In genomic region chr17:15510361-15510760, GRCh38 we compare ENCODE assay signal across 1 cellular context.
TF ChIP-seq lines count a peak whose summit lies in the region.

No MANE protein-coding gene starts in this region.

TF ChIP-seq in HCT116, 20 proteins besides CTCF, POLR2A, EP300 and RAD21 (continued from another document):
- no peak for TF ChIP-seq MAX (IDR thresholded peaks at IDR 0.05)
- TF ChIP-seq YY1 (IDR thresholded peaks at IDR 0.05; ENCODE audit: extremely low read depth, insufficient replicate concordance, low read depth, low read length): no peak
- TF ChIP-seq, protein P1, sequence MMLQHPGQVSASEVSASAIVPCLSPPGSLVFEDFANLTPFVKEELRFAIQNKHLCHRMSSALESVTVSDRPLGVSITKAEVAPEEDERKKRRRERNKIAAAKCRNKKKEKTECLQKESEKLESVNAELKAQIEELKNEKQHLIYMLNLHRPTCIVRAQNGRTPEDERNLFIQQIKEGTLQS (IDR thresholded peaks at IDR 0.05): no peak
- TF ChIP-seq SRF (IDR thresholded peaks at IDR 0.05; ENCODE audit: low read depth): no peak
- no peak for TF ChIP-seq EZH2 (IDR thresholded peaks at IDR 0.05)
- no peak for TF ChIP-seq JUND (IDR thresholded peaks at IDR 0.05)
- no peak for TF ChIP-seq TCF7L2 (IDR thresholded peaks at IDR 0.05; ENCODE audit: borderline replicate concordance, extremely low read depth, insufficient read depth, insufficient read length)
- no peak for TF ChIP-seq SP1 (IDR thresholded peaks at IDR 0.05; ENCODE audit: low read depth)
- no peak for TF ChIP-seq SIN3A (IDR thresholded peaks at IDR 0.05; ENCODE audit: low read depth)
- no peak for TF ChIP-seq POLR2AphosphoS5 (IDR thresholded peaks at IDR 0.05; ENCODE audit: low read depth, low read length)
- TF ChIP-seq CEBPB (IDR thresholded peaks at IDR 0.05; ENCODE audit: low read depth): no peak
